Comparison of ENCODE assay signal across 2 cellular contexts in genomic region chr21:35737899-35738341, GRCh38.
TF ChIP-seq lines count a peak whose summit lies in the region.

No MANE protein-coding gene starts in this region.

TF ChIP-seq in SK-N-SH, 30 proteins besides CTCF, POLR2A, EP300 and RAD21 (continued from another document):
- TF ChIP-seq REST (IDR thresholded peaks at IDR 0.05; ENCODE audit: low read depth, low read length) (no peak), TEAD4 (IDR thresholded peaks at IDR 0.05; ENCODE audit: borderline replicate concordance, insufficient read depth) (no peak), POLR2AphosphoS5 (IDR thresholded peaks at IDR 0.05; ENCODE audit: low read depth, low read length) (no peak), JUND (IDR thresholded peaks at IDR 0.05) (no peak)
TF ChIP-seq in SK-N-SH: peak in this region for 0.

TF ChIP-seq in SK-N-SH treated with all-trans-retinoic acid at 6 μM for 48 hours, 23 proteins besides CTCF, POLR2A, EP300 and RAD21 (continued from another document):
- TF ChIP-seq TSHZ2 (CRISPR knock-in tag; IDR thresholded peaks at IDR 0.05): no peak
- TF ChIP-seq GLIS3 (CRISPR knock-in tag; IDR thresholded peaks at IDR 0.05): no peak
- TF ChIP-seq ZNF565 (CRISPR knock-in tag; conservative IDR thresholded peaks at IDR 0.05; ENCODE audit: low read depth): no peak
TF ChIP-seq in SK-N-SH treated with all-trans-retinoic acid at 6 μM for 48 hours: peak in this region for 0.
